Comparison of ENCODE assay signal across 1 cellular context in the genomic region with DNA sequence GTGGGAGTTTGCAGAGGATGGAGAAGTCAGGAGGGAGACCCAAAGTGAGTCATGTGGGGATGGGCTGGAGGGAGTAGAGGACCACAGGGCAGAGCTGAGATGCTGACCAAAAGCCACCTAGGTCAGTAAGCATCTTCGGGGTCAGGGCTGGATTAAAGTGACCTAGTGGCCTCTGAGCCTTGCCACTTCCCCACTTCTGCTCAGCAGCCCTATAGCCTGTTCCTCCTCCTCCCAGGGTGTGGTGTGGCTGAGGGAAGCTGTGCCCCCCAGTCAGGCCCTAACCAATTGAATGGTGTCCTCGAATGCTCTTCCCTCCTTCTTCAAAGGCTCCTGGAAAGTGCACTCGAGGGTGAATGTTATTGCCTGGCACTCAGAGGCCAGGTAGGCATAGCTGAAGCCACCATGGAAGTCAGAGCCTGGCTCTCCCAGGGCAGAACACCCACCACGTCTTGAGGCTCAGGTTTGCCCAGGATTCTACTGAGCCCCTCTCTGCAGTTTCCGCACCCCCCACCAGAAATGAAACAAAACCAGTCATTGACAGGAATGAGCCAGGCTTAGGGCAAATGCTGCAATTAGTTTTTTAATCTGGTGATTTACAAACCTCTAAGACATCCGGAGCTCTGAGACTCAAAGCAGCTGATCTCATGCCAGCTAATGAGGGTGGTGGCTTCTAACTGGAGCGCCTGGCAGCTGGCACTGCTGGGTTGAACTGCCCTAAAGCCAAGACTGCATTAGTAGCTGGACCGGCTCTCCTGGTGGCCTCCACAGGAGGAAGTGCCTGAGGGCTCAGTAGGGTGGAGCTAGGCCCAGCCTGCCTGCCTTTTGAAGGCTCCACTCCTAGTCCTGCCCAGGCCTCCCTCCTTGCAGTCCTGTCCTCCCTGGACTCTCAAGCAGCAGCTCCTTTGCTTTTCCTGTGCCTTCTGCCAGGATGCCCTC.
TF ChIP-seq lines count a peak whose summit lies in the region.

No MANE protein-coding gene starts in this region.

TF ChIP-seq in endothelial cell of umbilical vein, 7 proteins besides CTCF, POLR2A, EP300 and RAD21:
- TF ChIP-seq MAX (IDR thresholded peaks at IDR 0.05; ENCODE audit: insufficient read depth, insufficient read length) (no peak), GATA2 (IDR thresholded peaks at IDR 0.05; ENCODE audit: insufficient read depth, insufficient read length, low read depth, low read length) (no peak), POLR2AphosphoS5 (IDR thresholded peaks at IDR 0.05; ENCODE audit: insufficient read depth, low read depth, low read length) (no peak), JUN (IDR thresholded peaks at IDR 0.05; ENCODE audit: borderline replicate concordance, insufficient read depth, insufficient read length, low read depth) (no peak), FOS (IDR thresholded peaks at IDR 0.05; ENCODE audit: borderline replicate concordance, insufficient read depth, low read length) (no peak), MYC (IDR thresholded peaks at IDR 0.05; ENCODE audit: low read depth, low read length) (no peak), EZH2 (IDR thresholded peaks at IDR 0.05; ENCODE audit: borderline replicate concordance, low read depth, low read length, severe bottlenecking) (no peak)
